9 cellular contexts compared by ENCODE assay signal in the genomic region with DNA sequence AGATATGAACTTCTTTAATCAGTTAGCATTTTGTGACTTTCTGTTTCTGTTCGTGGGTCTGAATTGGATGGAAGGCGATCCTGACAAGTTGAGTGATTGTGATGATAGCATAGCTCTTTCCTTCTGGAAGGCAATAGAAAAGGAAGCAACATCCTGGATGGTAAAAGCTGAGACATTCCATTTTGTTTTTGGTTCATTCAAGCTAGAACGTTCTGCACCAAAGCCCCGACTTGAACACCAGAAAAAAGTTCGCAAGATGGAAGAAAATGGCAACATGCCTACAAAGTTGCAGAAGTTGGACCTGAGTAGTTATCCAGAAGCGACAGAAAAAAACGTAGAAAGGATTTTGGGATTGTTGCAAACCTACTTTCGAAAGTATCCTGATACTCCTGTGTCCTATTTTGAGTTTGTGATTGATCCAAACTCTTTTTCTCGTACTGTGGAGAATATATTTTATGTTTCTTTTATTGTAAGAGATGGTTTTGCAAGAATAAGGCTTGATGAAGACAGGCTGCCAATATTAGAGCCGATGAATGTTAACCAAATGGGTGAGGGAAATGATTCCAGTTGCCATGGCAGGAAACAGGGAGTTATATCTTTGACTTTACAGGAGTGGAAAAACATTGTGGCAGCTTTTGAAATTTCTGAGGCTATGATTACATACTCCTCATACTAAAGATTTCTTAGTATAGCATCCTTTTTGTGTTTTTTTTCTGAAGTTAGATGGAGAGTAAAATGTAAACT. TPM values are rescaled to one million over a fixed set of nuclear protein-coding genes. Genes with fewer than 3 reads are reported as not detected.
DNase-seq lines count a peak whose midpoint lies in the region; ATAC-seq and FAIRE-seq lines count a peak whose summit lies in the region.
"Had no signal": no experiment of that assay in that cellular context is flagged by ENCODE, and none has a peak within 500 bp of the region (broad histone marks: within the 10 kb centered on the region; RNA-seq: fewer than 3 reads in every experiment).

No MANE protein-coding gene starts in this region.

- H3K27me3 ChIP-seq in iPS-15b (ENCODE audit: control insufficient read depth, insufficient read depth, low read length) (no peaks in the 10 kb centered on the region), small intestine (ENCODE audit: control insufficient read depth in 2 of 2, insufficient read depth in 2 of 2, low read length in 2 of 2) (no peaks in the 10 kb centered on the region)

- H3K9ac ChIP-seq in iPS-15b (ENCODE audit: low read depth, low read length), result no peak overlapping the region

- peak overlapping the region; percentile 27 to 88 for H3K27ac ChIP-seq in small intestine (ENCODE audit: low read depth in 1 of 2, low read length in 1 of 2)

- peaks cover 34% of the 10 kb centered on the region for H3K4me1 Mint-ChIP-seq in activated T-helper 17 cell treated with anti-CD3 and anti-CD28 coated beads, Interleukin-2, amount 50 U/mL, for 72 hours

- H3K4me3 Mint-ChIP-seq in activated T-helper 17 cell treated with anti-CD3 and anti-CD28 coated beads, Interleukin-2, amount 50 U/mL, for 72 hours, result peak overlapping the region; percentile 92

- H3K4me3 ChIP-seq in GM08714 (ENCODE audit: low read length), result peak overlapping the region; percentile 58; the same call in 1 of the 2 replicates
- H3K4me3 ChIP-seq in iPS-15b (ENCODE audit: low read depth, low read length), result peak overlapping the region; percentile 77
- H3K4me3 ChIP-seq in small intestine (ENCODE audit: low read depth in 1 of 2, low read length in 2 of 2), result peak overlapping the region in 1 of 2 donors; percentile 50

- peaks cover 4% of the 10 kb centered on the region for H3K36me3 ChIP-seq in iPS-15b (ENCODE audit: control insufficient read depth, insufficient read depth, low read length)
- peaks cover 0 to 3% of the 10 kb centered on the region in 2 donors for H3K36me3 ChIP-seq in small intestine (ENCODE audit: control insufficient read depth in 2 of 2, insufficient read depth in 2 of 2, low read length in 2 of 2)

- H3K36me3 Mint-ChIP-seq in activated T-helper 17 cell treated with anti-CD3 and anti-CD28 coated beads, Interleukin-2, amount 50 U/mL, for 72 hours (ENCODE audit: low read depth), result peaks cover 93% of the 10 kb centered on the region

- H3K4me1 ChIP-seq in iPS-15b (ENCODE audit: control insufficient read depth, insufficient read depth, low read length), result peaks cover 7% of the 10 kb centered on the region
- peaks cover 0 to 12% of the 10 kb centered on the region in 2 donors for H3K4me1 ChIP-seq in small intestine (ENCODE audit: control insufficient read depth in 2 of 2, insufficient read depth in 1 of 2, low read depth in 1 of 2, low read length in 1 of 2)

- no peak for FAIRE-seq in small intestine (lab: Jason Lieb, UNC)
- FAIRE-seq: urothelium cell line had no signal

- no peaks in the 10 kb centered on the region for H3K9me3 Mint-ChIP-seq in activated T-helper 17 cell treated with anti-CD3 and anti-CD28 coated beads, Interleukin-2, amount 50 U/mL, for 72 hours

- no peaks in the 10 kb centered on the region for H3K27me3 Mint-ChIP-seq in activated T-helper 17 cell treated with anti-CD3 and anti-CD28 coated beads, Interleukin-2, amount 50 U/mL, for 72 hours

- DNase-seq in small intestine (no peak), kidney glomerular epithelial cell (lab: John Stamatoyannopoulos, UW) (no peak), HUDEP-2 (lab: John Stamatoyannopoulos, UW; ENCODE audit: unreplicated experiment in 76 of 76) (no peak)

- H3K27ac Mint-ChIP-seq in activated T-helper 17 cell treated with anti-CD3 and anti-CD28 coated beads, Interleukin-2, amount 50 U/mL, for 72 hours, result peak overlapping the region; percentile 84

- WGBS in small intestine, 3 donors, result 82 to 84% (median 83%) methylated on average over 10 of the region's 10 CpGs

- no peak for ATAC-seq in activated T-helper 17 cell treated with anti-CD3 and anti-CD28 coated beads, Interleukin-2, amount 50 U/mL, for 72 hours (replicated peaks)
- ATAC-seq in HG03342 (IDR thresholded peaks at IDR 0.05; ENCODE audit: unreplicated experiment), result no peak
- no peak for ATAC-seq in GM18868 (IDR thresholded peaks at IDR 0.05; ENCODE audit: unreplicated experiment)

- H3K9me3 ChIP-seq in iPS-15b (ENCODE audit: control insufficient read depth, insufficient read depth, low read length), result no peaks in the 10 kb centered on the region
- H3K9me3 ChIP-seq in small intestine (ENCODE audit: control insufficient read depth, low read depth), result no peaks in the 10 kb centered on the region

RNA-seq across cellular contexts. Expression of a gene that starts 0.9 kb away (rescaled TPM):
- 1 to 10 TPM; 3.0 to 7.3 TPM for total RNA-seq in activated T-helper 17 cell treated with anti-CD3 and anti-CD28 coated beads, Interleukin-2, amount 50 U/mL, for 72 hours
- 1 to 10 TPM in 1 of 3 donors, under 1 TPM in 2; 0.54 to 1.1 (median 0.67) TPM for polyA plus RNA-seq in small intestine
